Comparison of ENCODE assay signal across 30 cellular contexts in genomic region chr3:143367171-143367570, GRCh38.
"Had no signal": no experiment of that assay in that cellular context is flagged by ENCODE, and none has a peak within 500 bp of the region (broad histone marks: within the 10 kb centered on the region; RNA-seq: fewer than 3 reads in every experiment).

No MANE protein-coding gene starts in this region.

- H3K36me3 ChIP-seq: colonic mucosa, esophagus squamous epithelium, gastrocnemius medialis, heart left ventricle had no signal

- H3K36me3 Mint-ChIP-seq: activated naive CD4-positive, alpha-beta T cell treated with anti-CD3 and anti-CD28 coated beads, Interleukin-2, amount 50 U/mL, for 72 hours had no signal

- ATAC-seq: activated CD4-positive, alpha-beta T cell treated with anti-CD3 and anti-CD28 coated beads for 36 hours; activated CD8-positive, alpha-beta memory T cell treated with anti-CD3 and anti-CD28 coated beads, Interleukin-2, amount 10 ng/mL, durations not matched to agents 7 days and 5 days; activated CD8-positive, alpha-beta T cell treated with anti-CD3 and anti-CD28 coated beads, Interleukin-2, amount 10 ng/mL, durations not matched to agents 7 days and 5 days; activated naive CD4-positive, alpha-beta T cell treated with anti-CD3 and anti-CD28 coated beads, Interleukin-2, amount 50 U/mL, for 72 hours; activated T-cell treated with anti-CD3 and anti-CD28 coated beads, Interleukin-2, amount 50 U/mL, for 72 hours; body of pancreas; foreskin keratinocyte; gastrocnemius medialis; heart left ventricle; T-cell had no signal

- H3K4me3 ChIP-seq: body of pancreas, colonic mucosa, esophagus squamous epithelium, gastrocnemius medialis, heart left ventricle had no signal

- DNase-seq: activated CD4-positive, alpha-beta memory T cell treated with anti-CD3 and anti-CD28 coated beads for 36 hours; activated CD4-positive, alpha-beta T cell treated with anti-CD3 and anti-CD28 coated beads for 36 hours; activated CD4-positive, alpha-beta T cell treated with anti-CD3 and anti-CD28 coated beads, Interleukin-2, amount 10 ng/mL, durations not matched to agents 24 days and 14 days; activated CD4-positive, CD25-positive, alpha-beta regulatory T cell; activated CD4-positive, CD25-positive, alpha-beta regulatory T cell treated with anti-CD3 and anti-CD28 coated beads, Interleukin-2, amount 50 U/mL, for 72 hours; activated CD8-positive, alpha-beta memory T cell treated with anti-CD3 and anti-CD28 coated beads, Interleukin-2, amount 10 ng/mL, durations not matched to agents 7 days and 5 days; activated CD8-positive, alpha-beta memory T cell treated with anti-CD3 and anti-CD28 coated beads, Interleukin-2, amount 50 U/mL, for 48 hours; activated CD8-positive, alpha-beta T cell treated with anti-CD3 and anti-CD28 coated beads, Interleukin-2, amount 10 ng/mL, durations not matched to agents 7 days and 5 days; activated gamma-delta T cell; activated naive CD4-positive, alpha-beta T cell; activated naive CD4-positive, alpha-beta T cell treated with anti-CD3 and anti-CD28 coated beads, Interleukin-2, amount 10 ng/mL, durations not matched to agents 7 days and 5 days; activated naive CD8-positive, alpha-beta T cell treated with anti-CD3 and anti-CD28 coated beads, Interleukin-2, amount 10 ng/mL, durations not matched to agents 7 days and 5 days; activated T-cell treated with anti-CD3 and anti-CD28 coated beads for 4 hours; activated T-cell treated with anti-CD3 and anti-CD28 coated beads, Interleukin-2, amount 50 U/mL, for 24 hours; activated T-cell treated with anti-CD3 and anti-CD28 coated beads, Interleukin-2, amount 50 U/mL, for 72 hours; amniotic stem cell; anterior cingulate cortex; body of pancreas; caudate nucleus; colonic mucosa; effector CD8-positive, alpha-beta T cell; esophagus squamous epithelium; foreskin keratinocyte; gastrocnemius medialis; glutamatergic neuron; heart left ventricle; T-cell had no signal

- H3K27me3 Mint-ChIP-seq: activated CD4-positive, alpha-beta memory T cell treated with anti-CD3 and anti-CD28 coated beads for 36 hours; activated CD4-positive, alpha-beta T cell treated with anti-CD3 and anti-CD28 coated beads for 36 hours; activated CD4-positive, alpha-beta T cell treated with anti-CD3 and anti-CD28 coated beads, Interleukin-2, amount 10 ng/mL, durations not matched to agents 24 days and 14 days; activated CD8-positive, alpha-beta memory T cell treated with anti-CD3 and anti-CD28 coated beads, Interleukin-2, amount 10 ng/mL, durations not matched to agents 7 days and 5 days; activated naive CD4-positive, alpha-beta T cell treated with anti-CD3 and anti-CD28 coated beads, Interleukin-2, amount 10 ng/mL, durations not matched to agents 7 days and 5 days; activated naive CD8-positive, alpha-beta T cell treated with anti-CD3 and anti-CD28 coated beads, Interleukin-2, amount 10 ng/mL, durations not matched to agents 7 days and 5 days; activated T-cell treated with anti-CD3 and anti-CD28 coated beads, Interleukin-2, amount 50 U/mL, for 24 hours; T-cell had no signal

- H3K27ac Mint-ChIP-seq: activated CD4-positive, alpha-beta memory T cell treated with anti-CD3 and anti-CD28 coated beads for 36 hours; activated CD4-positive, alpha-beta T cell treated with anti-CD3 and anti-CD28 coated beads for 36 hours; activated CD4-positive, alpha-beta T cell treated with anti-CD3 and anti-CD28 coated beads, Interleukin-2, amount 10 ng/mL, durations not matched to agents 24 days and 14 days; activated CD8-positive, alpha-beta memory T cell treated with anti-CD3 and anti-CD28 coated beads, Interleukin-2, amount 10 ng/mL, durations not matched to agents 7 days and 5 days; activated CD8-positive, alpha-beta T cell treated with anti-CD3 and anti-CD28 coated beads, Interleukin-2, amount 10 ng/mL, durations not matched to agents 7 days and 5 days; activated naive CD4-positive, alpha-beta T cell treated with anti-CD3 and anti-CD28 coated beads, Interleukin-2, amount 10 ng/mL, durations not matched to agents 7 days and 5 days; activated naive CD4-positive, alpha-beta T cell treated with anti-CD3 and anti-CD28 coated beads, Interleukin-2, amount 50 U/mL, for 72 hours; activated naive CD8-positive, alpha-beta T cell treated with anti-CD3 and anti-CD28 coated beads, Interleukin-2, amount 10 ng/mL, durations not matched to agents 7 days and 5 days; activated T-cell treated with anti-CD3 and anti-CD28 coated beads, Interleukin-2, amount 50 U/mL, for 24 hours; activated T-cell treated with anti-CD3 and anti-CD28 coated beads, Interleukin-2, amount 50 U/mL, for 72 hours; T-cell; T-helper 1 cell treated with Interleukin-12 subunit alpha and Interleukin-12 subunit beta and Interleukin-4 antibody, amounts not matched to agents 30 μg/mL and 1 μg/mL, for 36 hours had no signal

- H3K9me3 ChIP-seq: body of pancreas, colonic mucosa, esophagus squamous epithelium, gastrocnemius medialis, heart left ventricle had no signal

- H3K27ac ChIP-seq: body of pancreas, colonic mucosa, epithelial cell of prostate, esophagus squamous epithelium, foreskin keratinocyte, gastrocnemius medialis, heart left ventricle had no signal

- H3K4me1 ChIP-seq: body of pancreas, colonic mucosa, esophagus squamous epithelium, foreskin keratinocyte, gastrocnemius medialis, heart left ventricle had no signal

- H3K27me3 ChIP-seq: body of pancreas, colonic mucosa, esophagus squamous epithelium, foreskin keratinocyte, gastrocnemius medialis, heart left ventricle had no signal

- H3K4me3 Mint-ChIP-seq: activated CD4-positive, alpha-beta memory T cell treated with anti-CD3 and anti-CD28 coated beads for 36 hours; activated CD4-positive, alpha-beta T cell treated with anti-CD3 and anti-CD28 coated beads for 36 hours; activated CD4-positive, alpha-beta T cell treated with anti-CD3 and anti-CD28 coated beads, Interleukin-2, amount 10 ng/mL, durations not matched to agents 24 days and 14 days; activated CD8-positive, alpha-beta memory T cell treated with anti-CD3 and anti-CD28 coated beads, Interleukin-2, amount 10 ng/mL, durations not matched to agents 7 days and 5 days; activated CD8-positive, alpha-beta T cell treated with anti-CD3 and anti-CD28 coated beads, Interleukin-2, amount 10 ng/mL, durations not matched to agents 7 days and 5 days; activated naive CD4-positive, alpha-beta T cell treated with anti-CD3 and anti-CD28 coated beads, Interleukin-2, amount 10 ng/mL, durations not matched to agents 7 days and 5 days; activated naive CD8-positive, alpha-beta T cell treated with anti-CD3 and anti-CD28 coated beads, Interleukin-2, amount 10 ng/mL, durations not matched to agents 7 days and 5 days; activated T-cell treated with anti-CD3 and anti-CD28 coated beads, Interleukin-2, amount 50 U/mL, for 24 hours; activated T-cell treated with anti-CD3 and anti-CD28 coated beads, Interleukin-2, amount 50 U/mL, for 72 hours; T-cell; T-helper 1 cell treated with Interleukin-12 subunit alpha and Interleukin-12 subunit beta and Interleukin-4 antibody, amounts not matched to agents 30 μg/mL and 1 μg/mL, for 36 hours had no signal
